ENCODE assay signal across 8 cellular contexts in genomic region chr17:6639651-6640535, GRCh38. TPM values are rescaled to one million over a fixed set of nuclear protein-coding genes. Genes with fewer than 3 reads are reported as not detected.
DNase-seq lines count a peak whose midpoint lies in the region; ATAC-seq and TF ChIP-seq lines count a peak whose summit lies in the region.

No MANE protein-coding gene starts in this region.

- TF ChIP-seq CTCF in VCaP (conservative IDR thresholded peaks at IDR 0.05) (no peak), epithelial cell of proximal tubule (conservative IDR thresholded peaks at IDR 0.05; ENCODE audit: low read depth, low read length) (no peak), vagina (IDR thresholded peaks at IDR 0.05) (no peak)

- ATAC-seq in HG03520 (IDR thresholded peaks at IDR 0.05; ENCODE audit: unreplicated experiment) = peak; percentile 14

- no peaks in the 10 kb centered on the region for H3K9me3 ChIP-seq in muscle layer of duodenum (ENCODE audit: control insufficient read depth in 1 of 2, low read length in 2 of 2)
- no peaks in the 10 kb centered on the region for H3K9me3 ChIP-seq in vagina

- H3K4me3 ChIP-seq in epithelial cell of proximal tubule (ENCODE audit: low read depth, low read length) (peak overlapping the region; percentile 98), muscle layer of duodenum (ENCODE audit: low read depth in 1 of 2, low read length in 2 of 2) (peak overlapping the region; percentile 79 to 96), vagina (peak overlapping the region; percentile 67 to 79)

- intact Hi-C loops in vagina (cut with DNase I) = no loop called here

- H3K36me3 ChIP-seq in muscle layer of duodenum (ENCODE audit: control insufficient read depth in 1 of 2, insufficient read depth in 2 of 2, low read length in 2 of 2) (peaks cover 16 to 23% of the 10 kb centered on the region in 2 donors), vagina (peaks cover 0 to 5% of the 10 kb centered on the region in 2 donors)

- H3K27ac ChIP-seq in VCaP (peak overlapping the region; percentile 84), muscle layer of duodenum (ENCODE audit: low read length) (peak overlapping the region; percentile 93), vagina (peak overlapping the region; percentile 73)

- DNase-seq in SIG-M5 treated with dmso at 0.1 percent for 504 hours (lab: John Stamatoyannopoulos, UW; ENCODE audit: unreplicated experiment) (peak; percentile 53), SIG-M5 (lab: John Stamatoyannopoulos, UW) (no peak), epithelial cell of proximal tubule (ENCODE audit: low read depth) (no peak), vagina (ENCODE audit: extremely low spot score in 2 of 2) (no peak), GF-D8 (lab: John Stamatoyannopoulos, UW) (no peak)

- H3K4me1 ChIP-seq in muscle layer of duodenum (ENCODE audit: control insufficient read depth in 1 of 2, insufficient read depth in 2 of 2, low read length in 2 of 2) = peaks cover 0 to 27% of the 10 kb centered on the region in 2 donors
- H3K4me1 ChIP-seq in vagina = peaks cover 56% of the 10 kb centered on the region

- no peaks in the 10 kb centered on the region for H3K27me3 ChIP-seq in muscle layer of duodenum (ENCODE audit: low read depth, low read length)
- no peaks in the 10 kb centered on the region for H3K27me3 ChIP-seq in vagina

- no peak for TF ChIP-seq POLR2A in vagina (IDR thresholded peaks at IDR 0.05)

RNA-seq across cellular contexts. Expression of gene KIAA0753, which starts 0.6 kb away (rescaled TPM):
- 13.5 and 15.7 TPM in 2 replicates for total RNA-seq in epithelial cell of proximal tubule
- total RNA-seq in vagina = 14.5 TPM

RNA-seq across cellular contexts. Expression of gene TXNDC17, which starts 1.0 kb away (rescaled TPM):
- total RNA-seq in epithelial cell of proximal tubule = 351 and 501 TPM in 2 replicates
- 164 TPM for total RNA-seq in vagina

RNA-seq across cellular contexts. Expression of gene MED31, which starts 11.5 kb away (rescaled TPM):
- total RNA-seq in epithelial cell of proximal tubule (10.1 and 23.9 TPM in 2 replicates), vagina (13.3 TPM)

RNA-seq across cellular contexts. Expression of gene C17orf100, which starts 11.7 kb away (rescaled TPM):
- 0.22 and 1.2 TPM in 2 replicates for total RNA-seq in epithelial cell of proximal tubule
- 3.2 TPM for total RNA-seq in vagina
